Comparison of ENCODE assay signal across 8 cellular contexts in genomic region chr3:142724682-142725351, GRCh38. TPM values are rescaled to one million over a fixed set of nuclear protein-coding genes. Genes with fewer than 3 reads are reported as not detected.
A peak's percentile ranks its signal among the peaks of the same experiment; 100 is the strongest.
DNase-seq lines count a peak whose midpoint lies in the region; ATAC-seq and TF ChIP-seq lines count a peak whose summit lies in the region.

No MANE protein-coding gene starts in this region.

- H3K9ac ChIP-seq in adipocyte (ENCODE audit: low read length), result peak overlapping the region; percentile 89

- 2% methylated on average over 35 of the region's 35 CpGs for WGBS in heart right ventricle, 2 donors

- no peaks in the 10 kb centered on the region for H3K36me3 ChIP-seq in adipocyte (ENCODE audit: control insufficient read depth, insufficient read depth, low read length, severe bottlenecking)
- peaks cover 0 to 14% (median 0%) of the 10 kb centered on the region in 9 donors for H3K36me3 ChIP-seq in heart right ventricle

- DNase-seq in NCI-H82 (lab: John Stamatoyannopoulos, UW), result peak; percentile 79
- DNase-seq in NCI-H82 treated with DMSO at 0.1 percent for 48 hours (lab: John Stamatoyannopoulos, UW; ENCODE audit: unreplicated experiment), result no peak
- DNase-seq in NCI-H69 (lab: John Stamatoyannopoulos, UW), result peak; percentile 73
- DNase-seq in adipocyte (ENCODE audit: low read depth), result peak; percentile 69
- peak; percentile 22 to 34 for DNase-seq in heart right ventricle
- peak; percentile 86 for DNase-seq in osteocyte (ENCODE audit: extremely low spot score, unreplicated experiment)

- H3K4me3 Mint-ChIP-seq in osteocyte (ENCODE audit: unreplicated experiment), result peak overlapping the region; percentile 94

- H3K4me1 Mint-ChIP-seq in osteocyte (ENCODE audit: unreplicated experiment), result peaks cover 20% of the 10 kb centered on the region

- H3K27ac ChIP-seq in heart right ventricle, result peak overlapping the region; percentile 82 to 99 (median 91)

- intact Hi-C loops in heart right ventricle (cut with DNase I), result loop anchor here in 7 of 10 donors (5.0 to 10.0 kb wide), 5 partner anchors 130 to 270 kb away; partner anchors contain the start of genes ATR (in 2 of the 7) and PLS1 (in 2 of the 7)

- no peaks in the 10 kb centered on the region for H3K27me3 ChIP-seq in adipocyte (replicated peaks; ENCODE audit: control insufficient read depth, insufficient read depth, low read length)
- H3K27me3 ChIP-seq in heart right ventricle, result peaks cover 0 to 24% (median 0%) of the 10 kb centered on the region in 7 donors

- peak; percentile 3 for ATAC-seq in HG02870 (IDR thresholded peaks at IDR 0.05; ENCODE audit: unreplicated experiment)
- peak; percentile 17 to 76 (median 63) for ATAC-seq in heart right ventricle
- ATAC-seq in GM18520 (IDR thresholded peaks at IDR 0.05; ENCODE audit: unreplicated experiment), result no peak

- peaks cover 10% of the 10 kb centered on the region for H3K9me3 Mint-ChIP-seq in osteocyte (ENCODE audit: unreplicated experiment)

- peaks cover 3% of the 10 kb centered on the region for H3K27me3 Mint-ChIP-seq in osteocyte (ENCODE audit: unreplicated experiment)

- peak overlapping the region; percentile 87 for H3K27ac Mint-ChIP-seq in osteocyte (ENCODE audit: unreplicated experiment)

- peaks cover 7% of the 10 kb centered on the region for H3K4me1 ChIP-seq in adipocyte (ENCODE audit: control insufficient read depth, insufficient read depth, low read length)
- peaks cover 0 to 29% (median 15%) of the 10 kb centered on the region in 9 donors for H3K4me1 ChIP-seq in heart right ventricle

- H3K36me3 Mint-ChIP-seq in osteocyte (ENCODE audit: unreplicated experiment), result no peaks in the 10 kb centered on the region

- H3K9me3 ChIP-seq in adipocyte (ENCODE audit: control insufficient read depth, low read length) (no peaks in the 10 kb centered on the region), heart right ventricle (peaks cover 0 to 6% (median 0%) of the 10 kb centered on the region in 11 donors)

- peak in 2 of 9 donors; percentile 28 to 31 for TF ChIP-seq CTCF in heart right ventricle (IDR thresholded peaks at IDR 0.05)
- TF ChIP-seq CTCF in osteocyte (IDR thresholded peaks at IDR 0.05), result no peak

- peak overlapping the region; percentile 86 for H3K4me3 ChIP-seq in adipocyte (ENCODE audit: low read length)
- H3K4me3 ChIP-seq in heart right ventricle, result peak overlapping the region; percentile 72 to 94 (median 82)

RNA-seq across cellular contexts. Expression of gene TRPC1, which starts 1.0 kb away (rescaled TPM):
- total RNA-seq in heart right ventricle, result 10 to 100 TPM in 8 of 10 donors, 1 to 10 TPM in 2; 6.3 to 17.6 (median 11.8) TPM
- 10 to 100 TPM in 1 of 2 donors, 1 to 10 TPM in 1; 2.1 to 22.4 TPM for polyA plus RNA-seq in heart right ventricle
- total RNA-seq in osteocyte, result 16.6 and 18.6 TPM in 2 replicates
